In the genomic region with DNA sequence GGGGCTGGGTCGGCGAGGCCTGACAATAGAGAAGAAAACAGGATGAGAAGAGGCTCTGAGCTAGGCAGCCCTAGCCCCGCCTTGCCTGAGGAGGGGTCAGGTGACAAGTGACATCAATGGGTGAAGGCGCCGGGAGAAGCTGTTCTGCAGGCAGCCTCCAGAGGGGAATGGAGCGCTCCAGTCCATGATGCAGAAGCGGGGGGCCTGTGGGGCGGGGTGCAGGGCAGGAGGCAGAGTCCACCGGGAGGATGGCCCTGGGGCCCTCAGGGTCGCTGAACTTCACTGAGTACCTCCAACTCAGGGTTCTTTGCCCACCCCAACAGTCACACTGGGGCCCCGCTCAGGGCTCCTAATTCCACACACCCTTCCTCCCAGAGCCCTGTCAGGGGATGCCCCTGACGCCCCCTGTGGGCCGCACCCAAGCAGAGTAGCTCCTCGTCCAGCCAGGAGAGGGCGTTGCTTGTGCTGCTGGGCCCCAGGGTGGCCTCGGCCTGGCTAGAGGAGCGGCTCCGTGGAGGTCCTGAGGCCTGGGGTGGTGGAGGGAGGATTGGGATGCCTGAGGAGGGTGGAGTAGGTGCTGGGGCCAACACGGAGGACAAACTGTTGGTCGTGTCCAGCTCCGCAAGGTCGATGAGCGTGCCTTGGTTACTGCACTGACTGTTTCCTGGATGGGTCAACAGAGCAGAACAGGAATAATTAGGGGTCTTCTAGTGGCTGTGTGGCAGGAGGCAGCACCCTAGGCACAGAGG, we compare ENCODE assay signal across 1 cellular context.
TF ChIP-seq lines count a peak whose summit lies in the region.

No MANE protein-coding gene starts in this region.

TF ChIP-seq in HEK293, 187 proteins besides CTCF, POLR2A, EP300 and RAD21 (continued from another document and continues in another):
- TF ChIP-seq, protein P1, sequence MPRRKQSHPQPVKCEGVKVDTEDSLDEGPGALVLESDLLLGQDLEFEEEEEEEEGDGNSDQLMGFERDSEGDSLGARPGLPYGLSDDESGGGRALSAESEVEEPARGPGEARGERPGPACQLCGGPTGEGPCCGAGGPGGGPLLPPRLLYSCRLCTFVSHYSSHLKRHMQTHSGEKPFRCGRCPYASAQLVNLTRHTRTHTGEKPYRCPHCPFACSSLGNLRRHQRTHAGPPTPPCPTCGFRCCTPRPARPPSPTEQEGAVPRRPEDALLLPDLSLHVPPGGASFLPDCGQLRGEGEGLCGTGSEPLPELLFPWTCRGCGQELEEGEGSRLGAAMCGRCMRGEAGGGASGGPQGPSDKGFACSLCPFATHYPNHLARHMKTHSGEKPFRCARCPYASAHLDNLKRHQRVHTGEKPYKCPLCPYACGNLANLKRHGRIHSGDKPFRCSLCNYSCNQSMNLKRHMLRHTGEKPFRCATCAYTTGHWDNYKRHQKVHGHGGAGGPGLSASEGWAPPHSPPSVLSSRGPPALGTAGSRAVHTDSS (tag by site-specific recombination; IDR thresholded peaks at IDR 0.05): no peak; the same call in 1 of the 2 replicates
- TF ChIP-seq ZNF660 (tag by site-specific recombination; IDR thresholded peaks at IDR 0.05): peak; percentile 52; the same call in 1 of the 2 replicates
- TF ChIP-seq SP3 (tag by site-specific recombination; IDR thresholded peaks at IDR 0.05): 0 out of 2 replicates have a peak, but pooled peaks have one; percentile 29
- peak; percentile 48 for TF ChIP-seq ZNF654 (tag by site-specific recombination; IDR thresholded peaks at IDR 0.05; ENCODE audit: low read depth)
- TF ChIP-seq ZNF155 (tag by site-specific recombination; IDR thresholded peaks at IDR 0.05): no peak
- TF ChIP-seq, protein P2, sequence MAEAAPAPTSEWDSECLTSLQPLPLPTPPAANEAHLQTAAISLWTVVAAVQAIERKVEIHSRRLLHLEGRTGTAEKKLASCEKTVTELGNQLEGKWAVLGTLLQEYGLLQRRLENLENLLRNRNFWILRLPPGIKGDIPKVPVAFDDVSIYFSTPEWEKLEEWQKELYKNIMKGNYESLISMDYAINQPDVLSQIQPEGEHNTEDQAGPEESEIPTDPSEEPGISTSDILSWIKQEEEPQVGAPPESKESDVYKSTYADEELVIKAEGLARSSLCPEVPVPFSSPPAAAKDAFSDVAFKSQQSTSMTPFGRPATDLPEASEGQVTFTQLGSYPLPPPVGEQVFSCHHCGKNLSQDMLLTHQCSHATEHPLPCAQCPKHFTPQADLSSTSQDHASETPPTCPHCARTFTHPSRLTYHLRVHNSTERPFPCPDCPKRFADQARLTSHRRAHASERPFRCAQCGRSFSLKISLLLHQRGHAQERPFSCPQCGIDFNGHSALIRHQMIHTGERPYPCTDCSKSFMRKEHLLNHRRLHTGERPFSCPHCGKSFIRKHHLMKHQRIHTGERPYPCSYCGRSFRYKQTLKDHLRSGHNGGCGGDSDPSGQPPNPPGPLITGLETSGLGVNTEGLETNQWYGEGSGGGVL (tag by site-specific recombination; IDR thresholded peaks at IDR 0.05): no peak
- TF ChIP-seq KLF9 (tag by site-specific recombination; IDR thresholded peaks at IDR 0.05; ENCODE audit: low read depth): no peak
- TF ChIP-seq BCL11B (tag by site-specific recombination; IDR thresholded peaks at IDR 0.05; ENCODE audit: low read depth): no peak
- TF ChIP-seq ZNF202 (tag by site-specific recombination; IDR thresholded peaks at IDR 0.05; ENCODE audit: borderline replicate concordance): no peak
- peak; percentile 45; the same call in 1 of the 2 replicates for TF ChIP-seq ZEB2 (tag by site-specific recombination; IDR thresholded peaks at IDR 0.05)
- TF ChIP-seq, protein P3, sequence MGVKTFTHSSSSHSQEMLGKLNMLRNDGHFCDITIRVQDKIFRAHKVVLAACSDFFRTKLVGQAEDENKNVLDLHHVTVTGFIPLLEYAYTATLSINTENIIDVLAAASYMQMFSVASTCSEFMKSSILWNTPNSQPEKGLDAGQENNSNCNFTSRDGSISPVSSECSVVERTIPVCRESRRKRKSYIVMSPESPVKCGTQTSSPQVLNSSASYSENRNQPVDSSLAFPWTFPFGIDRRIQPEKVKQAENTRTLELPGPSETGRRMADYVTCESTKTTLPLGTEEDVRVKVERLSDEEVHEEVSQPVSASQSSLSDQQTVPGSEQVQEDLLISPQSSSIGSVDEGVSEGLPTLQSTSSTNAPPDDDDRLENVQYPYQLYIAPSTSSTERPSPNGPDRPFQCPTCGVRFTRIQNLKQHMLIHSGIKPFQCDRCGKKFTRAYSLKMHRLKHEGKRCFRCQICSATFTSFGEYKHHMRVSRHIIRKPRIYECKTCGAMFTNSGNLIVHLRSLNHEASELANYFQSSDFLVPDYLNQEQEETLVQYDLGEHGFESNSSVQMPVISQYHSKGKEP (tag by site-specific recombination; IDR thresholded peaks at IDR 0.05): 0 out of 2 replicates have a peak, but pooled peaks have one; percentile 15
- TF ChIP-seq ZNF19 (tag by site-specific recombination; IDR thresholded peaks at IDR 0.05; ENCODE audit: low read depth): no peak
- no peak for TF ChIP-seq ZNF175 (tag by site-specific recombination; IDR thresholded peaks at IDR 0.05)
- TF ChIP-seq YY1 (tag by site-specific recombination; IDR thresholded peaks at IDR 0.05): no peak
- TF ChIP-seq KLF16 (tag by site-specific recombination; IDR thresholded peaks at IDR 0.05): no peak
- TF ChIP-seq, protein P4, sequence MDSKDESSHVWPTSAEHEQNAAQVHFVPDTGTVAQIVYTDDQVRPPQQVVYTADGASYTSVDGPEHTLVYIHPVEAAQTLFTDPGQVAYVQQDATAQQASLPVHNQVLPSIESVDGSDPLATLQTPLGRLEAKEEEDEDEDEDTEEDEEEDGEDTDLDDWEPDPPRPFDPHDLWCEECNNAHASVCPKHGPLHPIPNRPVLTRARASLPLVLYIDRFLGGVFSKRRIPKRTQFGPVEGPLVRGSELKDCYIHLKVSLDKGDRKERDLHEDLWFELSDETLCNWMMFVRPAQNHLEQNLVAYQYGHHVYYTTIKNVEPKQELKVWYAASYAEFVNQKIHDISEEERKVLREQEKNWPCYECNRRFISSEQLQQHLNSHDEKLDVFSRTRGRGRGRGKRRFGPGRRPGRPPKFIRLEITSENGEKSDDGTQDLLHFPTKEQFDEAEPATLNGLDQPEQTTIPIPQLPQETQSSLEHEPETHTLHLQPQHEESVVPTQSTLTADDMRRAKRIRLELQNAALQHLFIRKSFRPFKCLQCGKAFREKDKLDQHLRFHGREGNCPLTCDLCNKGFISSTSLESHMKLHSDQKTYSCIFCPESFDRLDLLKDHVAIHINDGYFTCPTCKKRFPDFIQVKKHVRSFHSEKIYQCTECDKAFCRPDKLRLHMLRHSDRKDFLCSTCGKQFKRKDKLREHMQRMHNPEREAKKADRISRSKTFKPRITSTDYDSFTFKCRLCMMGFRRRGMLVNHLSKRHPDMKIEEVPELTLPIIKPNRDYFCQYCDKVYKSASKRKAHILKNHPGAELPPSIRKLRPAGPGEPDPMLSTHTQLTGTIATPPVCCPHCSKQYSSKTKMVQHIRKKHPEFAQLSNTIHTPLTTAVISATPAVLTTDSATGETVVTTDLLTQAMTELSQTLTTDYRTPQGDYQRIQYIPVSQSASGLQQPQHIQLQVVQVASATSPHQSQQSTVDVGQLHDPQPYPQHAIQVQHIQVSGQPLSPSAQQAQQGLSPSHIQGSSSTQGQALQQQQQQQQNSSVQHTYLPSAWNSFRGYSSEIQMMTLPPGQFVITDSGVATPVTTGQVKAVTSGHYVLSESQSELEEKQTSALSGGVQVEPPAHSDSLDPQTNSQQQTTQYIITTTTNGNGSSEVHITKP (tag by site-specific recombination; IDR thresholded peaks at IDR 0.05): peak; percentile 83
- TF ChIP-seq IKZF3 (tag by site-specific recombination; IDR thresholded peaks at IDR 0.05): 0 out of 2 replicates have a peak, but pooled peaks have one; percentile 17
- TF ChIP-seq, protein P5, sequence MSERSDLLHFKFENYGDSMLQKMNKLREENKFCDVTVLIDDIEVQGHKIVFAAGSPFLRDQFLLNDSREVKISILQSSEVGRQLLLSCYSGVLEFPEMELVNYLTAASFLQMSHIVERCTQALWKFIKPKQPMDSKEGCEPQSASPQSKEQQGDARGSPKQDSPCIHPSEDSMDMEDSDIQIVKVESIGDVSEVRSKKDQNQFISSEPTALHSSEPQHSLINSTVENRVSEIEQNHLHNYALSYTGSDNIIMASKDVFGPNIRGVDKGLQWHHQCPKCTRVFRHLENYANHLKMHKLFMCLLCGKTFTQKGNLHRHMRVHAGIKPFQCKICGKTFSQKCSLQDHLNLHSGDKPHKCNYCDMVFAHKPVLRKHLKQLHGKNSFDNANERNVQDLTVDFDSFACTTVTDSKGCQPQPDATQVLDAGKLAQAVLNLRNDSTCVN (tag by site-specific recombination; optimal IDR thresholded peaks at IDR 0.05): no peak
- TF ChIP-seq ZFP37 (tag by site-specific recombination; IDR thresholded peaks at IDR 0.05): no peak
- TF ChIP-seq, protein P6, sequence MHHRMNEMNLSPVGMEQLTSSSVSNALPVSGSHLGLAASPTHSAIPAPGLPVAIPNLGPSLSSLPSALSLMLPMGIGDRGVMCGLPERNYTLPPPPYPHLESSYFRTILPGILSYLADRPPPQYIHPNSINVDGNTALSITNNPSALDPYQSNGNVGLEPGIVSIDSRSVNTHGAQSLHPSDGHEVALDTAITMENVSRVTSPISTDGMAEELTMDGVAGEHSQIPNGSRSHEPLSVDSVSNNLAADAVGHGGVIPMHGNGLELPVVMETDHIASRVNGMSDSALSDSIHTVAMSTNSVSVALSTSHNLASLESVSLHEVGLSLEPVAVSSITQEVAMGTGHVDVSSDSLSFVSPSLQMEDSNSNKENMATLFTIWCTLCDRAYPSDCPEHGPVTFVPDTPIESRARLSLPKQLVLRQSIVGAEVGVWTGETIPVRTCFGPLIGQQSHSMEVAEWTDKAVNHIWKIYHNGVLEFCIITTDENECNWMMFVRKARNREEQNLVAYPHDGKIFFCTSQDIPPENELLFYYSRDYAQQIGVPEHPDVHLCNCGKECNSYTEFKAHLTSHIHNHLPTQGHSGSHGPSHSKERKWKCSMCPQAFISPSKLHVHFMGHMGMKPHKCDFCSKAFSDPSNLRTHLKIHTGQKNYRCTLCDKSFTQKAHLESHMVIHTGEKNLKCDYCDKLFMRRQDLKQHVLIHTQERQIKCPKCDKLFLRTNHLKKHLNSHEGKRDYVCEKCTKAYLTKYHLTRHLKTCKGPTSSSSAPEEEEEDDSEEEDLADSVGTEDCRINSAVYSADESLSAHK (tag by site-specific recombination; IDR thresholded peaks at IDR 0.05): no peak
- TF ChIP-seq, protein P7, sequence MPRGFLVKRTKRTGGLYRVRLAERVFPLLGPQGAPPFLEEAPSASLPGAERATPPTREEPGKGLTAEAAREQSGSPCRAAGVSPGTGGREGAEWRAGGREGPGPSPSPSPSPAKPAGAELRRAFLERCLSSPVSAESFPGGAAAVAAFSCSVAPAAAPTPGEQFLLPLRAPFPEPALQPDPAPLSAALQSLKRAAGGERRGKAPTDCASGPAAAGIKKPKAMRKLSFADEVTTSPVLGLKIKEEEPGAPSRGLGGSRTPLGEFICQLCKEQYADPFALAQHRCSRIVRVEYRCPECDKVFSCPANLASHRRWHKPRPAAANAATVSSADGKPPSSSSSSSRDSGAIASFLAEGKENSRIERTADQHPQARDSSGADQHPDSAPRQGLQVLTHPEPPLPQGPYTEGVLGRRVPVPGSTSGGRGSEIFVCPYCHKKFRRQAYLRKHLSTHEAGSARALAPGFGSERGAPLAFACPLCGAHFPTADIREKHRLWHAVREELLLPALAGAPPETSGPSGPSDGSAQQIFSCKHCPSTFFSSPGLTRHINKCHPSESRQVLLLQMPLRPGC (tag by site-specific recombination; IDR thresholded peaks at IDR 0.05): no peak
- TF ChIP-seq BCL11A (tag by site-specific recombination; IDR thresholded peaks at IDR 0.05; ENCODE audit: low read depth): no peak; the same call in 1 of the 2 replicates
- TF ChIP-seq ZNF585B (tag by site-specific recombination; IDR thresholded peaks at IDR 0.05): no peak
- TF ChIP-seq, protein P8, sequence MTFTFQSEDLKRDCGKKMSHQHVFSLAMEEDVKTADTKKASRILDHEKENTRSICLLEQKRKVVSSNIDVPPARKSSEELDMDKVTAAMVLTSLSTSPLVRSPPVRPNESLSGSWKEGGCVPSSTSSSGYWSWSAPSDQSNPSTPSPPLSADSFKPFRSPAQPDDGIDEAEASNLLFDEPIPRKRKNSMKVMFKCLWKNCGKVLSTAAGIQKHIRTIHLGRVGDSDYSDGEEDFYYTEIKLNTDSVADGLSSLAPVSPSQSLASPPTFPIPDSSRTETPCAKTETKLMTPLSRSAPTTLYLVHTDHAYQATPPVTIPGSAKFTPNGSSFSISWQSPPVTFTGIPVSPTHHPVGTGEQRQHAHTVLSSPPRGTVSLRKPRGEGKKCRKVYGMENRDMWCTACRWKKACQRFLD (tag by site-specific recombination; IDR thresholded peaks at IDR 0.05): no peak
- TF ChIP-seq ZNF221 (tag by site-specific recombination; IDR thresholded peaks at IDR 0.05; ENCODE audit: borderline replicate concordance): no peak
- TF ChIP-seq, protein P9, sequence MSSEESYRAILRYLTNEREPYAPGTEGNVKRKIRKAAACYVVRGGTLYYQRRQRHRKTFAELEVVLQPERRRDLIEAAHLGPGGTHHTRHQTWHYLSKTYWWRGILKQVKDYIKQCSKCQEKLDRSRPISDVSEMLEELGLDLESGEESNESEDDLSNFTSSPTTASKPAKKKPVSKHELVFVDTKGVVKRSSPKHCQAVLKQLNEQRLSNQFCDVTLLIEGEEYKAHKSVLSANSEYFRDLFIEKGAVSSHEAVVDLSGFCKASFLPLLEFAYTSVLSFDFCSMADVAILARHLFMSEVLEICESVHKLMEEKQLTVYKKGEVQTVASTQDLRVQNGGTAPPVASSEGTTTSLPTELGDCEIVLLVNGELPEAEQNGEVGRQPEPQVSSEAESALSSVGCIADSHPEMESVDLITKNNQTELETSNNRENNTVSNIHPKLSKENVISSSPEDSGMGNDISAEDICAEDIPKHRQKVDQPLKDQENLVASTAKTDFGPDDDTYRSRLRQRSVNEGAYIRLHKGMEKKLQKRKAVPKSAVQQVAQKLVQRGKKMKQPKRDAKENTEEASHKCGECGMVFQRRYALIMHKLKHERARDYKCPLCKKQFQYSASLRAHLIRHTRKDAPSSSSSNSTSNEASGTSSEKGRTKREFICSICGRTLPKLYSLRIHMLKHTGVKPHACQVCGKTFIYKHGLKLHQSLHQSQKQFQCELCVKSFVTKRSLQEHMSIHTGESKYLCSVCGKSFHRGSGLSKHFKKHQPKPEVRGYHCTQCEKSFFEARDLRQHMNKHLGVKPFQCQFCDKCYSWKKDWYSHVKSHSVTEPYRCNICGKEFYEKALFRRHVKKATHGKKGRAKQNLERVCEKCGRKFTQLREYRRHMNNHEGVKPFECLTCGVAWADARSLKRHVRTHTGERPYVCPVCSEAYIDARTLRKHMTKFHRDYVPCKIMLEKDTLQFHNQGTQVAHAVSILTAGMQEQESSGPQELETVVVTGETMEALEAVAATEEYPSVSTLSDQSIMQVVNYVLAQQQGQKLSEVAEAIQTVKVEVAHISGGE (tag by site-specific recombination; conservative IDR thresholded peaks at IDR 0.05; ENCODE audit: low read depth): no peak
- no peak for TF ChIP-seq HOXC10 (CRISPR knock-in tag; IDR thresholded peaks at IDR 0.05)
- no peak for TF ChIP-seq KLF7 (tag by site-specific recombination; IDR thresholded peaks at IDR 0.05; ENCODE audit: borderline replicate concordance)
- no peak for TF ChIP-seq ZNF473 (tag by site-specific recombination; IDR thresholded peaks at IDR 0.05)
- TF ChIP-seq ZNF146 (tag by site-specific recombination; IDR thresholded peaks at IDR 0.05): no peak
- no peak for TF ChIP-seq ZNF624 (tag by site-specific recombination; IDR thresholded peaks at IDR 0.05)
- no peak for TF ChIP-seq ZNF521 (tag by site-specific recombination; IDR thresholded peaks at IDR 0.05)
- no peak for TF ChIP-seq ZFHX2 (tag by site-specific recombination; conservative IDR thresholded peaks at IDR 0.05)
- no peak for TF ChIP-seq REPIN1 (tag by site-specific recombination; IDR thresholded peaks at IDR 0.05; ENCODE audit: low read depth)
- TF ChIP-seq ZNF747 (tag by site-specific recombination; IDR thresholded peaks at IDR 0.05): no peak
- peak; percentile 92 for TF ChIP-seq ZNF10 (tag by site-specific recombination; IDR thresholded peaks at IDR 0.05)
